Comparison of ENCODE assay signal across 8 cellular contexts in the genomic region with DNA sequence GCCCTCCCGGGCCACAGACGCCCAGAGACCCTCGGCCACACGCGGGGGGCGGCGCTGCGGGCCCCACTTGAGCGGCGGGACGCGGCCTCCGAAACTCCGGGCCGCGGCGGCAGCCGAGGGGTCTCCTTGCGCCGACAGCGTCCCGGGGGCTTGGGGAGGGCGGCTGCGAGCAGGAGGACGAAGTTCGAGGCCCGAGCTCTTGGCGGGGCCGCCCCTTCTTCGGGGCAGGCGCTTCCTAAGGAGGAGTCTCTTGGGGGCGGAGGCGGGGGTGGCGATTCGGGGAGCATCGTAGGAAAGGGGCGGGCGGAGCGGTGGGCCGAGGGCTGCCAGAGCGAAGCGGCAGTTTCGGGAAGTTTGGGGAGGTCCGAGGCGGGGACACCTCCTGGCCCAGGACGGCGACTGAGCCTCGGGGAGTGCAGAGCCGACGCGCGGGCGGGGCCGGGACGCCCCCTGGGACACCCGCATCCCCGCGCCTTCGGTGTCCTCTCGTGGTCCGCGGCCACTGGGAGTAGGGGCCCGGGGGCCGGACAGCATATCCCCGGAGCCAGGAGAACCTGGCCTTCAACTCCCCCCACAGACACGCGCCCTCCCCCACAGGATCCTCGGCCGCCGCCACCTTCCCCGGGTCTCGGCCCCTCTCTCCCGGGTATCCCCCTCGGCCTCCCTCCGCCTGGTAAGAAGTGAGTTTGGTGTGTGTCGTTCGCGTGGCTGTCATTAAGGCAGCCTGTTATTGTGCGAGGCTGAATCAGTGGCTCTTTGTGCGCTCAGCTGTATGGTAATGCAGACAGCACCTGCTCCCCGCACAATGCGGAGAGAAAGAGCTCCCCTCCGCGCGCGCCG. TPM values are rescaled to one million over a fixed set of nuclear protein-coding genes. Genes with fewer than 3 reads are reported as not detected.
A peak's percentile ranks its signal among the peaks of the same experiment; 100 is the strongest.
DNase-seq lines count a peak whose midpoint lies in the region; ATAC-seq, FAIRE-seq and TF ChIP-seq lines count a peak whose summit lies in the region.

No MANE protein-coding gene starts in this region.

- H3K4me3 ChIP-seq in HUES64 (ENCODE audit: low read length) (peak overlapping the region; percentile 59), RWPE2 (ENCODE audit: severe bottlenecking) (peak overlapping the region; percentile 45), brain microvascular endothelial cell (ENCODE audit: low read depth, low read length) (peak overlapping the region; percentile 29), iPS-20b (ENCODE audit: low read length) (peak overlapping the region; percentile 72), sigmoid colon (peak overlapping the region; percentile 48 to 69 (median 61))

- intact Hi-C loops in sigmoid colon (cut with DNase I), result loop anchor here (5.0 kb wide), 2 partner anchors 329 to 499 kb away; no protein-coding TSS in a partner anchor

- in situ Hi-C loops in brain microvascular endothelial cell (cut with HindIII; ENCODE audit: low pct_ligation_motif_present, low sequenced_read_pairs), result no loop called here

- FAIRE-seq in H54 (lab: Jason Lieb, UNC), result no peak

- H3K36me3 ChIP-seq in HUES64 (ENCODE audit: insufficient read depth, low read length), result no peaks in the 10 kb centered on the region
- H3K36me3 ChIP-seq in RWPE2 (ENCODE audit: low read depth), result peaks cover 19% of the 10 kb centered on the region
- no peaks in the 10 kb centered on the region for H3K36me3 ChIP-seq in brain microvascular endothelial cell (replicated peaks)
- H3K36me3 ChIP-seq in iPS-20b (ENCODE audit: insufficient read depth, low read depth, low read length), result 0 out of 2 replicates have a peak, but pooled peaks cover 9% of the 10 kb centered on the region
- H3K36me3 ChIP-seq in sigmoid colon, result no peaks in the 10 kb centered on the region

- no peak for TF ChIP-seq CTCF in RWPE2 (IDR thresholded peaks at IDR 0.05; ENCODE audit: poor library complexity, severe bottlenecking)
- TF ChIP-seq CTCF in brain microvascular endothelial cell (IDR thresholded peaks at IDR 0.05; ENCODE audit: low read depth, low read length, missing control alignments), result no peak
- TF ChIP-seq CTCF in sigmoid colon (IDR thresholded peaks at IDR 0.05), result no peak

- H3K9ac ChIP-seq in HUES64 (ENCODE audit: low read depth, low read length) (peak overlapping the region; percentile 49), iPS-20b (ENCODE audit: low read depth, low read length) (peak overlapping the region; percentile 32; the same call in 1 of the 2 replicates)

- peak overlapping the region; percentile 53; the same call in 1 of the 2 replicates for H3K27ac ChIP-seq in HUES64 (ENCODE audit: low read depth, low read length)
- no peak overlapping the region for H3K27ac ChIP-seq in RWPE2 (ENCODE audit: poor library complexity, severe bottlenecking)
- H3K27ac ChIP-seq in brain microvascular endothelial cell, result no peak overlapping the region
- H3K27ac ChIP-seq in iPS-20b (ENCODE audit: low read length), result no peak overlapping the region
- peak overlapping the region; percentile 49 to 64 (median 52) for H3K27ac ChIP-seq in sigmoid colon

- WGBS in HUES64, result under 1% methylated on average over 87 of the region's 87 CpGs
- WGBS in sigmoid colon, 2 donors, result 1% methylated on average over 87 of the region's 87 CpGs

- H3K4me1 ChIP-seq in HUES64 (ENCODE audit: insufficient read depth, low read length) (peaks cover 54% of the 10 kb centered on the region), RWPE2 (ENCODE audit: insufficient read depth, poor library complexity, severe bottlenecking) (peaks cover 4% of the 10 kb centered on the region), iPS-20b (ENCODE audit: insufficient read depth, low read length) (peaks cover 39% of the 10 kb centered on the region), sigmoid colon (peaks cover 0 to 62% (median 60%) of the 10 kb centered on the region in 4 donors)

- no peaks in the 10 kb centered on the region for H3K9me3 ChIP-seq in HUES64 (ENCODE audit: insufficient read depth, low read depth, low read length)
- no peaks in the 10 kb centered on the region for H3K9me3 ChIP-seq in RWPE2 (ENCODE audit: severe bottlenecking)
- no peaks in the 10 kb centered on the region; the same call in 1 of the 2 replicates for H3K9me3 ChIP-seq in iPS-20b (ENCODE audit: insufficient read depth, low read depth, low read length)
- H3K9me3 ChIP-seq in sigmoid colon, result no peaks in the 10 kb centered on the region

- TF ChIP-seq POLR2A in sigmoid colon (IDR thresholded peaks at IDR 0.05) (no peak), H54 (IDR thresholded peaks at IDR 0.05; ENCODE audit: low read depth, low read length) (no peak)

- no peak for TF ChIP-seq EP300 in sigmoid colon (IDR thresholded peaks at IDR 0.05)

- DNase-seq in GM03348 (ENCODE audit: low spot score) (peak; percentile 57), RWPE2 (ENCODE audit: low spot score) (no peak), brain microvascular endothelial cell (no peak), sigmoid colon (peak; percentile 88), H54 (ENCODE audit: insufficient read length, low spot score) (no peak)

- ATAC-seq in RWPE2 (ENCODE audit: low read depth) (peak; percentile 54), GM19452 (IDR thresholded peaks at IDR 0.05; ENCODE audit: unreplicated experiment) (no peak)

- H3K27me3 ChIP-seq in HUES64 (ENCODE audit: insufficient read depth, low read length) (peaks cover 99% of the 10 kb centered on the region), RWPE2 (ENCODE audit: insufficient read depth, poor library complexity, severe bottlenecking) (peaks cover 6% of the 10 kb centered on the region), brain microvascular endothelial cell (replicated peaks) (peaks cover 76% of the 10 kb centered on the region), iPS-20b (ENCODE audit: insufficient read depth, low read length) (peaks cover 89% of the 10 kb centered on the region), sigmoid colon (peaks cover 65 to 92% (median 89%) of the 10 kb centered on the region in 3 donors)

RNA-seq across cellular contexts. Expression of gene DLL1, which starts 0.6 kb away (rescaled TPM):
- 3.2 TPM for polyA plus RNA-seq in HUES64 (2013, experiment 1 of 2)
- polyA plus RNA-seq in HUES64 (2013, experiment 2 of 2), result 6.8 TPM
- total RNA-seq in sigmoid colon, result 1 to 10 TPM; 1.1 to 8.4 (median 5.1) TPM
- 10 to 100 TPM in 1 of 3 donors, 1 to 10 TPM in 2; 3.0 to 13.6 (median 3.5) TPM for polyA plus RNA-seq in sigmoid colon

RNA-seq across cellular contexts. Expression of gene FAM120B, which starts 15.1 kb away (rescaled TPM):
- polyA plus RNA-seq in HUES64 (2013, experiment 1 of 2), result 10.7 TPM
- polyA plus RNA-seq in HUES64 (2013, experiment 2 of 2), result 12.1 TPM
- total RNA-seq in sigmoid colon, result 10 to 100 TPM; 29.6 to 55.0 (median 45.7) TPM
- polyA plus RNA-seq in sigmoid colon, result 10 to 100 TPM in 1 of 3 donors, 1 to 10 TPM in 2; 5.5 to 12.1 (median 9.0) TPM

Comparison
In these comparisons a context has a peak if more than half of its experiments do, and no peak if none do; other contexts are left out.
1. DNase-seq: peak in GM03348 (single experiment) and sigmoid colon (single experiment); none in RWPE2 (single experiment), brain microvascular endothelial cell (single experiment) and H54 (single experiment).
2. H3K27ac ChIP-seq: peak in HUES64 (single experiment) and sigmoid colon (4 of 4); none in RWPE2 (single experiment), brain microvascular endothelial cell (single experiment) and iPS-20b (single experiment).
3. Peak in every context shown above with its lines, with median percentiles within 50 percentile points of each other: H3K4me3 ChIP-seq.